ENCODE assay signal across 28 cellular contexts in the genomic region with DNA sequence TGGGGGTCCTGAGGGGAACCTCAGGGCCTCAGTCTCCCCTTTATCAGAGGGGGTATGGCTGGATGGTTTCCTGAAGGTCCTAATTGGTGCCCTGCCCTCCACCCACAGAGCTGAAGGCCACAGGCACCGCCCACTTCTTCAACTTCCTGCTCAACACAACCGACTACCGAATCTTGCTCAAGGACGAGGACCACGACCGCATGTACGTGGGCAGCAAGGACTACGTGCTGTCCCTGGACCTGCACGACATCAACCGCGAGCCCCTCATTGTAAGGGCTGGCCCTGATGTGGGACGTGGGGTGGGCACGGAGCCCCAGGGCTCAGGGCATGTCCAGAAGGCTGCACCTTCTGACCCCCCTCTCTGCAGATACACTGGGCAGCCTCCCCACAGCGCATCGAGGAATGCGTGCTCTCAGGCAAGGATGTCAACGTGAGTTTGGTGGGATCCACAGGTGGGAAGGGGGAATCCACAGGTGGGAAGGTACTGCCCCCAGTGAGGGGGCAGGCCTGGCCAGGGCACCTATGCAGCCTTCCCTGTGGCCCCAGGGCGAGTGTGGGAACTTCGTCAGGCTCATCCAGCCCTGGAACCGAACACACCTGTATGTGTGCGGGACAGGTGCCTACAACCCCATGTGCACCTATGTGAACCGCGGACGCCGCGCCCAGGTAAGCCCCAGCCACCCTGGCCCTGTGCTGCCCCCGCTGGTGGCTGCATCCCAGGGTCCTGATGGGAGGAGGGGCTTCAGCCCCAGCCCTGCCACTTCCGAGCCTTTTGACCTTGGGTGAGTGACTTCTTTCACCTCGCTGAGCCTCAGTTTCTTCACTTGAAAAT. TPM values are rescaled to one million over a fixed set of nuclear protein-coding genes. Genes with fewer than 3 reads are reported as not detected.
DNase-seq lines count a peak whose midpoint lies in the region; ATAC-seq, FAIRE-seq and TF ChIP-seq lines count a peak whose summit lies in the region.
"Had no signal": no experiment of that assay in that cellular context is flagged by ENCODE, and none has a peak within 500 bp of the region (broad histone marks: within the 10 kb centered on the region; RNA-seq: fewer than 3 reads in every experiment).

No MANE protein-coding gene starts in this region.

- no peak for FAIRE-seq in small intestine (lab: Jason Lieb, UNC)
- FAIRE-seq: GM18507, HTR-8/SVneo, islet of Langerhans had no signal

- no peaks in the 10 kb centered on the region for H3K27me3 Mint-ChIP-seq in WTC11 (ENCODE audit: low read depth)

- H3K36me3 Mint-ChIP-seq in WTC11: peaks cover 27% of the 10 kb centered on the region

- H3K36me3 ChIP-seq in small intestine (ENCODE audit: control insufficient read depth in 2 of 2, insufficient read depth in 2 of 2, low read length in 2 of 2): no peaks in the 10 kb centered on the region

- H3K4me1 ChIP-seq in small intestine (ENCODE audit: control insufficient read depth in 2 of 2, insufficient read depth in 1 of 2, low read depth in 1 of 2, low read length in 1 of 2): peaks cover 9 to 14% of the 10 kb centered on the region in 2 donors

- POLR2A ChIA-PET in WTC11 (lab: Charles Lee): interaction anchor here (1.0 to 1.3 kb wide), 2 partner anchors 9 to 17 kb away, joined by 3 to 6 read pairs; no protein-coding TSS in a partner anchor

- TF ChIP-seq CTCF in WTC11 (IDR thresholded peaks at IDR 0.05): no peak

- H3K27me3 ChIP-seq in small intestine (ENCODE audit: control insufficient read depth in 2 of 2, insufficient read depth in 2 of 2, low read length in 2 of 2): no peaks in the 10 kb centered on the region
- H3K27me3 ChIP-seq: heart left ventricle, Peyer's patch, upper lobe of left lung had no signal

- H3K9me3 Mint-ChIP-seq in WTC11: no peaks in the 10 kb centered on the region
- H3K9me3 Mint-ChIP-seq: activated T-helper 2 cell treated with anti-CD3 and anti-CD28 coated beads, Interferon-gamma antibody, Interleukin-2, Interleukin-4, amounts not matched to agents 10 μg/mL and 5 μg/mL and 100 μg/mL, durations not matched to agents 14 hours and 24 hours and 36 hours; HFFc6; neural crest cell had no signal

- CTCF ChIA-PET in WTC11 (lab: Charles Lee): interaction anchor here (0.8 to 1.8 kb wide), 3 partner anchors 21 to 51 kb away, joined by 3 to 6 read pairs (median 3); no protein-coding TSS in a partner anchor

- no peak overlapping the region for H3K4me3 ChIP-seq in small intestine (ENCODE audit: low read depth in 1 of 2, low read length in 2 of 2)
- H3K4me3 ChIP-seq: heart left ventricle, Peyer's patch, upper lobe of left lung had no signal

- no peaks in the 10 kb centered on the region for H3K9me3 ChIP-seq in small intestine (ENCODE audit: control insufficient read depth, low read depth)
- H3K9me3 ChIP-seq: heart left ventricle, Peyer's patch, upper lobe of left lung had no signal

- 56 to 79% (median 65%) methylated on average over 29 of the region's 29 CpGs for WGBS in small intestine, 3 donors

- peaks cover 11% of the 10 kb centered on the region for H3K4me1 Mint-ChIP-seq in WTC11

- H3K4me3 Mint-ChIP-seq in WTC11: no peak overlapping the region
- H3K4me3 Mint-ChIP-seq: HFFc6, neural crest cell had no signal

- H3K27ac Mint-ChIP-seq in WTC11: peak overlapping the region; percentile 89; the same call in 1 of the 2 replicates
- H3K27ac Mint-ChIP-seq: activated T-helper 2 cell treated with anti-CD3 and anti-CD28 coated beads, Interferon-gamma antibody, Interleukin-2, Interleukin-4, amounts not matched to agents 10 μg/mL and 5 μg/mL and 100 μg/mL, durations not matched to agents 14 hours and 24 hours and 36 hours; HFFc6 had no signal

- H3K27ac ChIP-seq in small intestine (ENCODE audit: low read depth in 1 of 2, low read length in 1 of 2): no peak overlapping the region

- peak; percentile 30 for DNase-seq in SIG-M5 treated with dmso at 0.1 percent for 504 hours (lab: John Stamatoyannopoulos, UW; ENCODE audit: unreplicated experiment)
- no peak for DNase-seq in SIG-M5 (lab: John Stamatoyannopoulos, UW)
- DNase-seq in MV-4-11 (lab: John Stamatoyannopoulos, UW): peak; percentile 40
- DNase-seq in WTC11 (ENCODE audit: low spot score): no peak
- DNase-seq in small intestine: peak; percentile 52
- DNase-seq in NCI-H510A (lab: John Stamatoyannopoulos, UW): no peak
- DNase-seq in NCI-H2171 (lab: John Stamatoyannopoulos, UW): no peak
- DNase-seq in activated gamma-delta T cell treated with Interleukin-2 at 50 U/mL for 16 hours: no peak
- DNase-seq: 8988T; activated CD8-positive, alpha-beta memory T cell treated with anti-CD3 and anti-CD28 coated beads for 24 hours; C1 segment of cervical spinal cord; caudate nucleus; DMS153; heart left ventricle; HFFc6; NCI-H1048; NCI-H2081 treated with DMSO at 0.1 percent for 48 hours; NCI-H524; Peyer's patch; stimulated activated CD4-positive, alpha-beta T cell treated with anti-CD3 and anti-CD28 coated beads, Interleukin-15, amount 100 ng/mL, for 24 hours; stimulated activated naive CD4-positive, alpha-beta T cell; upper lobe of left lung had no signal

- peak; percentile 82 for ATAC-seq in WTC11
- ATAC-seq: heart left ventricle had no signal

TF ChIP-seq in WTC11, 78 proteins besides CTCF, POLR2A, EP300 and RAD21:
- TF ChIP-seq ESRRA (CRISPR knock-in tag; IDR thresholded peaks at IDR 0.05; ENCODE audit: borderline replicate concordance): peak; percentile 66; the same call in 1 of the 2 replicates
- TF ChIP-seq GABPB1 (CRISPR knock-in tag; IDR thresholded peaks at IDR 0.05): no peak
TF ChIP-seq in WTC11: peak in this region for 1.

RNA-seq across cellular contexts. Expression of gene GNAT1, which starts 17.5 kb away (rescaled TPM):
- 0.13 to 0.39 TPM (median 0.14 TPM) in 3 replicates for total RNA-seq in WTC11 (2021)
- polyA plus RNA-seq in small intestine: not detected
- total RNA-seq: activated T-helper 2 cell treated with anti-CD3 and anti-CD28 coated beads, Interferon-gamma antibody, Interleukin-2, Interleukin-4, amounts not matched to agents 10 μg/mL and 5 μg/mL and 100 μg/mL, durations not matched to agents 14 hours and 24 hours and 36 hours; fibroblast of lung; HFFc6; neural crest cell; Peyer's patch had no signal
- polyA plus RNA-seq: fibroblast of lung, heart left ventricle had no signal

RNA-seq across cellular contexts. Expression of gene SEMA3F, which starts 18.8 kb away (rescaled TPM):
- 49.0 to 52.0 TPM (median 52.0 TPM) in 3 replicates for total RNA-seq in WTC11 (2021)
- polyA plus RNA-seq in small intestine: 10 to 100 TPM in 1 of 3 donors, 1 to 10 TPM in 2; 3.0 to 35.7 (median 3.6) TPM

RNA-seq across cellular contexts. Expression of gene SLC38A3, which starts 31.2 kb away (rescaled TPM):
- total RNA-seq in WTC11 (2021): 0.90 to 1.6 TPM (median 1.3 TPM) in 3 replicates
- polyA plus RNA-seq in small intestine: 1 to 10 TPM in 1 of 3 donors, not detected in 2; 2.1 TPM
- total RNA-seq: activated T-helper 2 cell treated with anti-CD3 and anti-CD28 coated beads, Interferon-gamma antibody, Interleukin-2, Interleukin-4, amounts not matched to agents 10 μg/mL and 5 μg/mL and 100 μg/mL, durations not matched to agents 14 hours and 24 hours and 36 hours; fibroblast of lung had no signal

Comparison
In these comparisons a context has a peak if more than half of its experiments do, and no peak if none do; other contexts are left out.
1. DNase-seq: peak in SIG-M5 treated with dmso at 0.1 percent for 504 hours (single experiment), MV-4-11 (single experiment) and small intestine (single experiment); none in SIG-M5 (single experiment), WTC11 (single experiment), NCI-H510A (single experiment), NCI-H2171 (single experiment) and activated gamma-delta T cell treated with Interleukin-2 at 50 U/mL for 16 hours (single experiment).